ENCODE assay signal across 18 cellular contexts in genomic region chr7:116455499-116455898, GRCh38. TPM values are rescaled to one million over a fixed set of nuclear protein-coding genes. Genes with fewer than 3 reads are reported as not detected.
DNase-seq lines count a peak whose midpoint lies in the region; ATAC-seq, FAIRE-seq and TF ChIP-seq lines count a peak whose summit lies in the region.
"Had no signal": no experiment of that assay in that cellular context is flagged by ENCODE, and none has a peak within 500 bp of the region (broad histone marks: within the 10 kb centered on the region; RNA-seq: fewer than 3 reads in every experiment).

No MANE protein-coding gene starts in this region.

- POLR2A ChIA-PET in PC-3 (lab: Charles Lee; ENCODE audit: unreplicated experiment): interaction anchor here (0.9 kb wide), 1 partner anchor 71 kb away, joined by 5 read pairs; no protein-coding TSS in a partner anchor
- POLR2A ChIA-PET in activated CD8-positive, alpha-beta T cell treated with anti-CD3 and anti-CD28 coated beads, Interleukin-2, amount 10 ng/mL, durations not matched to agents 7 days and 5 days (lab: Charles Lee): no interaction called here

- H3K4me2 ChIP-seq in PC-3 (ENCODE audit: low read length): peak overlapping the region; percentile 64
- peak overlapping the region; percentile 54 for H3K4me2 ChIP-seq in astrocyte (ENCODE audit: low read length)
- peak overlapping the region; percentile 37 for H3K4me2 ChIP-seq in keratinocyte (ENCODE audit: control insufficient read depth, extremely low read depth, insufficient read depth, low read depth, low read length)

- H3K79me2 ChIP-seq in PC-3 (ENCODE audit: low read length) (no peaks in the 10 kb centered on the region), astrocyte (ENCODE audit: insufficient read depth, low read length) (no peaks in the 10 kb centered on the region), keratinocyte (ENCODE audit: control insufficient read depth, insufficient read depth, low read length) (no peaks in the 10 kb centered on the region)

- no TSS peak for BruUV-seq in PC-3 (replicated peaks; lab: Mats Ljungman, UMichigan)

- intact Hi-C loops in PC-3 (cut with micrococcal nuclease): loop anchor here (2.0 kb wide), 1 partner anchor 71 kb away; no protein-coding TSS in a partner anchor

- H3K4me1 Mint-ChIP-seq in astrocyte (ENCODE audit: low read depth, unreplicated experiment) (no peaks in the 10 kb centered on the region), immature natural killer cell (no peaks in the 10 kb centered on the region)
- no peaks in the 10 kb centered on the region for H3K4me1 Mint-ChIP-seq in activated CD8-positive, alpha-beta T cell treated with anti-CD3 and anti-CD28 coated beads, Interleukin-2, amount 10 ng/mL, durations not matched to agents 7 days and 5 days (ENCODE audit: low read depth)
- H3K4me1 Mint-ChIP-seq: CD4-positive, CD25-positive, alpha-beta regulatory T cell had no signal

- CTCF ChIA-PET in PC-3 (lab: Charles Lee): interaction anchor here (1.3 kb wide), 1 partner anchor 71 kb away, joined by 6 read pairs; no protein-coding TSS in a partner anchor
- CTCF ChIA-PET in activated CD8-positive, alpha-beta T cell treated with anti-CD3 and anti-CD28 coated beads, Interleukin-2, amount 10 ng/mL, durations not matched to agents 7 days and 5 days (lab: Charles Lee): interaction anchor here (0.6 to 0.7 kb wide), 2 partner anchors 70 to 199 kb away, joined by 3 read pairs; no protein-coding TSS in a partner anchor

- H3K4me3 Mint-ChIP-seq in astrocyte (ENCODE audit: unreplicated experiment) (no peak overlapping the region), immature natural killer cell (no peak overlapping the region)
- H3K4me3 Mint-ChIP-seq in activated CD8-positive, alpha-beta T cell treated with anti-CD3 and anti-CD28 coated beads, Interleukin-2, amount 10 ng/mL, durations not matched to agents 7 days and 5 days: no peak overlapping the region
- H3K4me3 Mint-ChIP-seq: CD4-positive, CD25-positive, alpha-beta regulatory T cell had no signal

- H3K9ac ChIP-seq in PC-3 (ENCODE audit: low read length) (no peak overlapping the region), astrocyte (ENCODE audit: low read length) (no peak overlapping the region), keratinocyte (ENCODE audit: control insufficient read depth, extremely low read depth, insufficient read depth, low read length) (no peak overlapping the region)

- H3K9me3 ChIP-seq in PC-3 (ENCODE audit: low read length): no peaks in the 10 kb centered on the region
- H3K9me3 ChIP-seq in astrocyte (ENCODE audit: insufficient read depth, low read depth, low read length): no peaks in the 10 kb centered on the region
- H3K9me3 ChIP-seq in keratinocyte (ENCODE audit: control insufficient read depth, low read depth, low read length): no peaks in the 10 kb centered on the region
- H3K9me3 ChIP-seq: SJCRH30 had no signal

- H3K27me3 Mint-ChIP-seq in astrocyte (ENCODE audit: low read depth, unreplicated experiment) (no peaks in the 10 kb centered on the region), immature natural killer cell (ENCODE audit: low read depth in 3 of 3) (peaks cover under 1 to 10% (median 2%) of the 10 kb centered on the region in 3 donors)
- no peaks in the 10 kb centered on the region for H3K27me3 Mint-ChIP-seq in activated CD8-positive, alpha-beta T cell treated with anti-CD3 and anti-CD28 coated beads, Interleukin-2, amount 10 ng/mL, durations not matched to agents 7 days and 5 days (ENCODE audit: low read depth)

- DNase-seq in ELR (ENCODE audit: low read depth) (peak; percentile 35), PC-3 (no peak), astrocyte (ENCODE audit: low read depth) (no peak), keratinocyte (ENCODE audit: low read depth, low spot score) (no peak), immature natural killer cell (no peak), NCI-H446 (lab: John Stamatoyannopoulos, UW) (no peak)
- no peak for DNase-seq in activated CD8-positive, alpha-beta T cell treated with anti-CD3 and anti-CD28 coated beads, Interleukin-2, amount 10 ng/mL, durations not matched to agents 7 days and 5 days
- DNase-seq: ACHN; CD4-positive, CD25-positive, alpha-beta regulatory T cell; DMS53; KBM-7; NCI-H1092; NCI-H1694 treated with DMSO at 0.1 percent for 48 hours; NCI-H82; SJCRH30 had no signal

- H3K27ac Mint-ChIP-seq in astrocyte (ENCODE audit: unreplicated experiment) (no peak overlapping the region), immature natural killer cell (no peak overlapping the region)
- no peak overlapping the region for H3K27ac Mint-ChIP-seq in activated CD8-positive, alpha-beta T cell treated with anti-CD3 and anti-CD28 coated beads, Interleukin-2, amount 10 ng/mL, durations not matched to agents 7 days and 5 days

- H3K9me3 Mint-ChIP-seq in astrocyte (ENCODE audit: unreplicated experiment): peaks cover 2% of the 10 kb centered on the region
- H3K9me3 Mint-ChIP-seq in immature natural killer cell: no peaks in the 10 kb centered on the region
- no peaks in the 10 kb centered on the region for H3K9me3 Mint-ChIP-seq in activated CD8-positive, alpha-beta T cell treated with anti-CD3 and anti-CD28 coated beads, Interleukin-2, amount 10 ng/mL, durations not matched to agents 7 days and 5 days (ENCODE audit: insufficient read depth)

- TF ChIP-seq CTCF in PC-3 (conservative IDR thresholded peaks at IDR 0.05; ENCODE audit: low read depth, low read length): no peak
- no peak for TF ChIP-seq CTCF in astrocyte (IDR thresholded peaks at IDR 0.05; ENCODE audit: insufficient read depth, low read depth, low read length)
- no peak for TF ChIP-seq CTCF in keratinocyte (optimal IDR thresholded peaks at IDR 0.05 in 1 of 3, IDR thresholded peaks at IDR 0.05 in 1 of 3, conservative IDR thresholded peaks at IDR 0.05 in 1 of 3; ENCODE audit: extremely low read depth in 1 of 3, insufficient read depth in 2 of 3, low read length in 3 of 3)

- dilution Hi-C loops in keratinocyte (cut with MboI; ENCODE audit: extremely low pct_ligation_motif_present, low sequenced_read_pairs): no loop called here

- H3K27ac ChIP-seq in PC-3 (ENCODE audit: low read length) (peak overlapping the region; percentile 61), astrocyte (ENCODE audit: low read depth, low read length) (peak overlapping the region; percentile 21), keratinocyte (ENCODE audit: control insufficient read depth, insufficient read depth, low read length) (no peak overlapping the region)
- H3K27ac ChIP-seq: HL-60, SJCRH30 had no signal

- peak; percentile 37; the same call in 1 of the 2 replicates for ATAC-seq in PC-3
- ATAC-seq in GM18873 (IDR thresholded peaks at IDR 0.05; ENCODE audit: low FRiP score, unreplicated experiment): no peak
- ATAC-seq in activated CD8-positive, alpha-beta T cell treated with anti-CD3 and anti-CD28 coated beads, Interleukin-2, amount 10 ng/mL, durations not matched to agents 7 days and 5 days: no peak

- FAIRE-seq in astrocyte (lab: Jason Lieb, UNC) (no peak), keratinocyte (lab: Jason Lieb, UNC) (no peak)
- FAIRE-seq: GM12891 had no signal

- H3F3A ChIP-seq in PC-3 (ENCODE audit: low read length, unreplicated experiment): no peaks in the 10 kb centered on the region

- H3K4me1 ChIP-seq in PC-3 (ENCODE audit: insufficient read depth, low read length) (peaks cover 22% of the 10 kb centered on the region), astrocyte (ENCODE audit: insufficient read depth, low read length) (peaks cover 11% of the 10 kb centered on the region), keratinocyte (ENCODE audit: control insufficient read depth, extremely low read depth, insufficient read depth, low read length) (peaks cover 24% of the 10 kb centered on the region)
- H3K4me1 ChIP-seq: SJCRH30 had no signal

- H4K20me1 ChIP-seq in PC-3 (ENCODE audit: low read length) (no peaks in the 10 kb centered on the region), astrocyte (ENCODE audit: insufficient read depth, low read length) (no peaks in the 10 kb centered on the region), keratinocyte (ENCODE audit: control insufficient read depth, extremely low read depth, insufficient read depth, low read length) (no peaks in the 10 kb centered on the region)

- H3K36me3 ChIP-seq in PC-3 (ENCODE audit: low read depth, low read length): no peaks in the 10 kb centered on the region
- H3K36me3 ChIP-seq in astrocyte (ENCODE audit: insufficient read depth, low read length): no peaks in the 10 kb centered on the region
- H3K36me3 ChIP-seq in keratinocyte (ENCODE audit: control insufficient read depth in 2 of 2, extremely low read depth in 1 of 2, insufficient read depth in 2 of 2, low read length in 2 of 2): no peaks in the 10 kb centered on the region
- H3K36me3 ChIP-seq: SJCRH30 had no signal

- no peaks in the 10 kb centered on the region for H3K9me2 ChIP-seq in PC-3 (replicated peaks; ENCODE audit: low read length)

- no peak overlapping the region for H3K4me3 ChIP-seq in PC-3 (ENCODE audit: low read length)
- H3K4me3 ChIP-seq in astrocyte (ENCODE audit: insufficient read depth, low read depth, low read length): no peak overlapping the region
- H3K4me3 ChIP-seq in keratinocyte (ENCODE audit: control insufficient read depth in 2 of 3, extremely low read depth in 1 of 3, insufficient read depth in 2 of 3, low read depth in 1 of 3, low read length in 3 of 3): no peak overlapping the region
- H3K4me3 ChIP-seq: SJCRH30 had no signal

- H3K27me3 ChIP-seq in PC-3 (ENCODE audit: low read length): no peaks in the 10 kb centered on the region
- no peaks in the 10 kb centered on the region for H3K27me3 ChIP-seq in astrocyte (ENCODE audit: insufficient read depth, low read length)
- no peaks in the 10 kb centered on the region for H3K27me3 ChIP-seq in keratinocyte (ENCODE audit: control insufficient read depth, extremely low read depth, insufficient read depth, low read length)
- H3K27me3 ChIP-seq: SJCRH30 had no signal

- no peaks in the 10 kb centered on the region for H3K9me1 ChIP-seq in keratinocyte (ENCODE audit: control insufficient read depth, extremely low read depth, insufficient read depth, low read length)

- H3K36me3 Mint-ChIP-seq in astrocyte (ENCODE audit: low read depth, unreplicated experiment) (no peaks in the 10 kb centered on the region), immature natural killer cell (no peaks in the 10 kb centered on the region)
- no peaks in the 10 kb centered on the region for H3K36me3 Mint-ChIP-seq in activated CD8-positive, alpha-beta T cell treated with anti-CD3 and anti-CD28 coated beads, Interleukin-2, amount 10 ng/mL, durations not matched to agents 7 days and 5 days (ENCODE audit: low read depth)
- H3K36me3 Mint-ChIP-seq: CD4-positive, CD25-positive, alpha-beta regulatory T cell had no signal

- no peak overlapping the region for H2AFZ ChIP-seq in PC-3 (ENCODE audit: low read length)
- H2AFZ ChIP-seq in astrocyte (ENCODE audit: low read depth, low read length): no peak overlapping the region
- H2AFZ ChIP-seq in keratinocyte (ENCODE audit: control insufficient read depth, low read length): no peak overlapping the region

RNA-seq across cellular contexts. Expression of gene CAV2, which starts 44.0 kb away (rescaled TPM):
- 76.6 and 84.4 TPM in 2 replicates for total RNA-seq in PC-3 (2014; rRNA removed)
- total RNA-seq in astrocyte: 152 and 161 TPM in 2 replicates
- 467 to 631 TPM (median 530 TPM) in 3 replicates for polyA plus RNA-seq in keratinocyte
- 140 TPM for polyA plus RNA-seq in keratinocyte (2011; ENCODE audit: low read depth)
- 511 and 813 TPM in 2 replicates for polyA plus RNA-seq in keratinocyte (2011; cell fraction: cytosol; rRNA removed)
- 329 and 358 TPM in 2 replicates for polyA plus RNA-seq in keratinocyte (2011; cell fraction: nucleus; rRNA removed)
- polyA plus RNA-seq in keratinocyte (2012; ENCODE audit: low replicate concordance): 170 and 280 TPM in 2 replicates
- polyA minus RNA-seq in keratinocyte: 373 to 543 TPM (median 498 TPM) in 3 replicates
- 618 TPM for polyA minus RNA-seq in keratinocyte (2011; cell fraction: cytosol; rRNA and poly(A)+ RNA removed)
- 114 and 202 TPM in 2 replicates for polyA minus RNA-seq in keratinocyte (2011; cell fraction: nucleus; rRNA and poly(A)+ RNA removed)
- not detected for polyA plus RNA-seq in immature natural killer cell
- not detected for total RNA-seq in activated CD8-positive, alpha-beta T cell treated with anti-CD3 and anti-CD28 coated beads, Interleukin-2, amount 10 ng/mL, durations not matched to agents 7 days and 5 days
- total RNA-seq: CD4-positive, CD25-positive, alpha-beta regulatory T cell had no signal
- polyA plus RNA-seq: CD4-positive, CD25-positive, alpha-beta regulatory T cell had no signal

Comparison
In these comparisons a context has a peak if more than half of its experiments do, and no peak if none do; other contexts are left out.
1. RNA of gene CAV2, which starts 44.0 kb away (total RNA-seq): 152 to 161 TPM in astrocyte and 76.6 to 84.4 TPM in PC-3; not detected in activated CD8-positive, alpha-beta T cell treated with anti-CD3 and anti-CD28 coated beads, Interleukin-2, amount 10 ng/mL, durations not matched to agents 7 days and 5 days; every median in the first group is over 10 times any median in the second.
2. Peak in every context shown above with its lines, with median percentiles within 50 percentile points of each other: H3K4me2 ChIP-seq.